Comparison of ENCODE assay signal across 1 cellular context in genomic region chr5:128083811-128084227, GRCh38.
TF ChIP-seq lines count a peak whose summit lies in the region.

No MANE protein-coding gene starts in this region.

TF ChIP-seq in K562, 482 proteins besides CTCF, POLR2A, EP300 and RAD21 (continued from another document and continues in another):
- TF ChIP-seq, protein P1, sequence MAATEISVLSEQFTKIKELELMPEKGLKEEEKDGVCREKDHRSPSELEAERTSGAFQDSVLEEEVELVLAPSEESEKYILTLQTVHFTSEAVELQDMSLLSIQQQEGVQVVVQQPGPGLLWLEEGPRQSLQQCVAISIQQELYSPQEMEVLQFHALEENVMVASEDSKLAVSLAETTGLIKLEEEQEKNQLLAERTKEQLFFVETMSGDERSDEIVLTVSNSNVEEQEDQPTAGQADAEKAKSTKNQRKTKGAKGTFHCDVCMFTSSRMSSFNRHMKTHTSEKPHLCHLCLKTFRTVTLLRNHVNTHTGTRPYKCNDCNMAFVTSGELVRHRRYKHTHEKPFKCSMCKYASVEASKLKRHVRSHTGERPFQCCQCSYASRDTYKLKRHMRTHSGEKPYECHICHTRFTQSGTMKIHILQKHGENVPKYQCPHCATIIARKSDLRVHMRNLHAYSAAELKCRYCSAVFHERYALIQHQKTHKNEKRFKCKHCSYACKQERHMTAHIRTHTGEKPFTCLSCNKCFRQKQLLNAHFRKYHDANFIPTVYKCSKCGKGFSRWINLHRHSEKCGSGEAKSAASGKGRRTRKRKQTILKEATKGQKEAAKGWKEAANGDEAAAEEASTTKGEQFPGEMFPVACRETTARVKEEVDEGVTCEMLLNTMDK (IDR thresholded peaks at IDR 0.05; ENCODE audit: borderline replicate concordance, insufficient read depth, low read depth, low read length, poor library complexity, severe bottlenecking), result peak; percentile 19
- TF ChIP-seq ZBTB9 (CRISPR knock-in tag; IDR thresholded peaks at IDR 0.05) (no peak), MEIS2 (IDR thresholded peaks at IDR 0.05; ENCODE audit: partially characterized antibody) (no peak), KDM5B (IDR thresholded peaks at IDR 0.05; ENCODE audit: insufficient replicate concordance, low read depth, low read length) (peak; percentile 89), RAD51 (IDR thresholded peaks at IDR 0.05; ENCODE audit: borderline replicate concordance, low read depth) (no peak), NCOR1 (IDR thresholded peaks at IDR 0.05) (no peak), FIP1L1 (IDR thresholded peaks at IDR 0.05; ENCODE audit: low read depth, low read length, poor library complexity, severe bottlenecking) (peak; percentile 23), ZNF239 (CRISPR knock-in tag; IDR thresholded peaks at IDR 0.05) (no peak), FUS (optimal IDR thresholded peaks at IDR 0.05; ENCODE audit: low read depth, low read length) (no peak), MBD2 (IDR thresholded peaks at IDR 0.05; ENCODE audit: borderline replicate concordance, low read depth) (no peak), RBM25 (IDR thresholded peaks at IDR 0.05; ENCODE audit: low read depth, low read length, severe bottlenecking) (no peak), CCNT2 (IDR thresholded peaks at IDR 0.05; ENCODE audit: borderline replicate concordance, extremely low read depth, insufficient read length, low read depth, low read length) (peak; percentile 77), MEF2D (tag; conservative IDR thresholded peaks at IDR 0.05; ENCODE audit: low read depth) (no peak), SAP30 (IDR thresholded peaks at IDR 0.05; ENCODE audit: borderline replicate concordance, insufficient read depth, low read depth, low read length, poor library complexity, severe bottlenecking) (peak; percentile 57), ILF3 (IDR thresholded peaks at IDR 0.05; ENCODE audit: borderline replicate concordance) (peak; percentile 71; the same call in 1 of the 2 replicates), NFIC (IDR thresholded peaks at IDR 0.05) (peak; percentile 26; the same call in 1 of the 2 replicates), SMAD4 (CRISPR knock-in tag; conservative IDR thresholded peaks at IDR 0.05) (peak; percentile 26), NCOA6 (IDR thresholded peaks at IDR 0.05) (peak; percentile 72), SIN3B (IDR thresholded peaks at IDR 0.05; ENCODE audit: low read depth) (peak; percentile 13; the same call in 1 of the 2 replicates), UBTF (IDR thresholded peaks at IDR 0.05; ENCODE audit: borderline replicate concordance in 1 of 2, low read depth in 2 of 2, low read length in 2 of 2) (peak; percentile 49 to 75; a peak in 2 of 4 replicates), ZNF280B (CRISPR knock-in tag; IDR thresholded peaks at IDR 0.05) (no peak), SREBF1 (IDR thresholded peaks at IDR 0.05; ENCODE audit: borderline replicate concordance, low read depth, low read length) (no peak), CHD1 (IDR thresholded peaks at IDR 0.05; ENCODE audit: low read length) (no peak), ZNF134 (CRISPR knock-in tag; conservative IDR thresholded peaks at IDR 0.05) (no peak), NRF1 (conservative IDR thresholded peaks at IDR 0.05 in 1 of 2, IDR thresholded peaks at IDR 0.05 in 1 of 2) (no peak)
- TF ChIP-seq, protein P2, sequence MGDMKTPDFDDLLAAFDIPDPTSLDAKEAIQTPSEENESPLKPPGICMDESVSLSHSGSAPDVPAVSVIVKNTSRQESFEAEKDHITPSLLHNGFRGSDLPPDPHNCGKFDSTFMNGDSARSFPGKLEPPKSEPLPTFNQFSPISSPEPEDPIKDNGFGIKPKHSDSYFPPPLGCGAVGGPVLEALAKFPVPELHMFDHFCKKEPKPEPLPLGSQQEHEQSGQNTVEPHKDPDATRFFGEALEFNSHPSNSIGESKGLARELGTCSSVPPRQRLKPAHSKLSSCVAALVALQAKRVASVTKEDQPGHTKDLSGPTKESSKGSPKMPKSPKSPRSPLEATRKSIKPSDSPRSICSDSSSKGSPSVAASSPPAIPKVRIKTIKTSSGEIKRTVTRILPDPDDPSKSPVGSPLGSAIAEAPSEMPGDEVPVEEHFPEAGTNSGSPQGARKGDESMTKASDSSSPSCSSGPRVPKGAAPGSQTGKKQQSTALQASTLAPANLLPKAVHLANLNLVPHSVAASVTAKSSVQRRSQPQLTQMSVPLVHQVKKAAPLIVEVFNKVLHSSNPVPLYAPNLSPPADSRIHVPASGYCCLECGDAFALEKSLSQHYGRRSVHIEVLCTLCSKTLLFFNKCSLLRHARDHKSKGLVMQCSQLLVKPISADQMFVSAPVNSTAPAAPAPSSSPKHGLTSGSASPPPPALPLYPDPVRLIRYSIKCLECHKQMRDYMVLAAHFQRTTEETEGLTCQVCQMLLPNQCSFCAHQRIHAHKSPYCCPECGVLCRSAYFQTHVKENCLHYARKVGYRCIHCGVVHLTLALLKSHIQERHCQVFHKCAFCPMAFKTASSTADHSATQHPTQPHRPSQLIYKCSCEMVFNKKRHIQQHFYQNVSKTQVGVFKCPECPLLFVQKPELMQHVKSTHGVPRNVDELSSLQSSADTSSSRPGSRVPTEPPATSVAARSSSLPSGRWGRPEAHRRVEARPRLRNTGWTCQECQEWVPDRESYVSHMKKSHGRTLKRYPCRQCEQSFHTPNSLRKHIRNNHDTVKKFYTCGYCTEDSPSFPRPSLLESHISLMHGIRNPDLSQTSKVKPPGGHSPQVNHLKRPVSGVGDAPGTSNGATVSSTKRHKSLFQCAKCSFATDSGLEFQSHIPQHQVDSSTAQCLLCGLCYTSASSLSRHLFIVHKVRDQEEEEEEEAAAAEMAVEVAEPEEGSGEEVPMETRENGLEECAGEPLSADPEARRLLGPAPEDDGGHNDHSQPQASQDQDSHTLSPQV (IDR thresholded peaks at IDR 0.05), result 0 out of 2 replicates have a peak, but pooled peaks have one; percentile 16
- TF ChIP-seq, protein P3, sequence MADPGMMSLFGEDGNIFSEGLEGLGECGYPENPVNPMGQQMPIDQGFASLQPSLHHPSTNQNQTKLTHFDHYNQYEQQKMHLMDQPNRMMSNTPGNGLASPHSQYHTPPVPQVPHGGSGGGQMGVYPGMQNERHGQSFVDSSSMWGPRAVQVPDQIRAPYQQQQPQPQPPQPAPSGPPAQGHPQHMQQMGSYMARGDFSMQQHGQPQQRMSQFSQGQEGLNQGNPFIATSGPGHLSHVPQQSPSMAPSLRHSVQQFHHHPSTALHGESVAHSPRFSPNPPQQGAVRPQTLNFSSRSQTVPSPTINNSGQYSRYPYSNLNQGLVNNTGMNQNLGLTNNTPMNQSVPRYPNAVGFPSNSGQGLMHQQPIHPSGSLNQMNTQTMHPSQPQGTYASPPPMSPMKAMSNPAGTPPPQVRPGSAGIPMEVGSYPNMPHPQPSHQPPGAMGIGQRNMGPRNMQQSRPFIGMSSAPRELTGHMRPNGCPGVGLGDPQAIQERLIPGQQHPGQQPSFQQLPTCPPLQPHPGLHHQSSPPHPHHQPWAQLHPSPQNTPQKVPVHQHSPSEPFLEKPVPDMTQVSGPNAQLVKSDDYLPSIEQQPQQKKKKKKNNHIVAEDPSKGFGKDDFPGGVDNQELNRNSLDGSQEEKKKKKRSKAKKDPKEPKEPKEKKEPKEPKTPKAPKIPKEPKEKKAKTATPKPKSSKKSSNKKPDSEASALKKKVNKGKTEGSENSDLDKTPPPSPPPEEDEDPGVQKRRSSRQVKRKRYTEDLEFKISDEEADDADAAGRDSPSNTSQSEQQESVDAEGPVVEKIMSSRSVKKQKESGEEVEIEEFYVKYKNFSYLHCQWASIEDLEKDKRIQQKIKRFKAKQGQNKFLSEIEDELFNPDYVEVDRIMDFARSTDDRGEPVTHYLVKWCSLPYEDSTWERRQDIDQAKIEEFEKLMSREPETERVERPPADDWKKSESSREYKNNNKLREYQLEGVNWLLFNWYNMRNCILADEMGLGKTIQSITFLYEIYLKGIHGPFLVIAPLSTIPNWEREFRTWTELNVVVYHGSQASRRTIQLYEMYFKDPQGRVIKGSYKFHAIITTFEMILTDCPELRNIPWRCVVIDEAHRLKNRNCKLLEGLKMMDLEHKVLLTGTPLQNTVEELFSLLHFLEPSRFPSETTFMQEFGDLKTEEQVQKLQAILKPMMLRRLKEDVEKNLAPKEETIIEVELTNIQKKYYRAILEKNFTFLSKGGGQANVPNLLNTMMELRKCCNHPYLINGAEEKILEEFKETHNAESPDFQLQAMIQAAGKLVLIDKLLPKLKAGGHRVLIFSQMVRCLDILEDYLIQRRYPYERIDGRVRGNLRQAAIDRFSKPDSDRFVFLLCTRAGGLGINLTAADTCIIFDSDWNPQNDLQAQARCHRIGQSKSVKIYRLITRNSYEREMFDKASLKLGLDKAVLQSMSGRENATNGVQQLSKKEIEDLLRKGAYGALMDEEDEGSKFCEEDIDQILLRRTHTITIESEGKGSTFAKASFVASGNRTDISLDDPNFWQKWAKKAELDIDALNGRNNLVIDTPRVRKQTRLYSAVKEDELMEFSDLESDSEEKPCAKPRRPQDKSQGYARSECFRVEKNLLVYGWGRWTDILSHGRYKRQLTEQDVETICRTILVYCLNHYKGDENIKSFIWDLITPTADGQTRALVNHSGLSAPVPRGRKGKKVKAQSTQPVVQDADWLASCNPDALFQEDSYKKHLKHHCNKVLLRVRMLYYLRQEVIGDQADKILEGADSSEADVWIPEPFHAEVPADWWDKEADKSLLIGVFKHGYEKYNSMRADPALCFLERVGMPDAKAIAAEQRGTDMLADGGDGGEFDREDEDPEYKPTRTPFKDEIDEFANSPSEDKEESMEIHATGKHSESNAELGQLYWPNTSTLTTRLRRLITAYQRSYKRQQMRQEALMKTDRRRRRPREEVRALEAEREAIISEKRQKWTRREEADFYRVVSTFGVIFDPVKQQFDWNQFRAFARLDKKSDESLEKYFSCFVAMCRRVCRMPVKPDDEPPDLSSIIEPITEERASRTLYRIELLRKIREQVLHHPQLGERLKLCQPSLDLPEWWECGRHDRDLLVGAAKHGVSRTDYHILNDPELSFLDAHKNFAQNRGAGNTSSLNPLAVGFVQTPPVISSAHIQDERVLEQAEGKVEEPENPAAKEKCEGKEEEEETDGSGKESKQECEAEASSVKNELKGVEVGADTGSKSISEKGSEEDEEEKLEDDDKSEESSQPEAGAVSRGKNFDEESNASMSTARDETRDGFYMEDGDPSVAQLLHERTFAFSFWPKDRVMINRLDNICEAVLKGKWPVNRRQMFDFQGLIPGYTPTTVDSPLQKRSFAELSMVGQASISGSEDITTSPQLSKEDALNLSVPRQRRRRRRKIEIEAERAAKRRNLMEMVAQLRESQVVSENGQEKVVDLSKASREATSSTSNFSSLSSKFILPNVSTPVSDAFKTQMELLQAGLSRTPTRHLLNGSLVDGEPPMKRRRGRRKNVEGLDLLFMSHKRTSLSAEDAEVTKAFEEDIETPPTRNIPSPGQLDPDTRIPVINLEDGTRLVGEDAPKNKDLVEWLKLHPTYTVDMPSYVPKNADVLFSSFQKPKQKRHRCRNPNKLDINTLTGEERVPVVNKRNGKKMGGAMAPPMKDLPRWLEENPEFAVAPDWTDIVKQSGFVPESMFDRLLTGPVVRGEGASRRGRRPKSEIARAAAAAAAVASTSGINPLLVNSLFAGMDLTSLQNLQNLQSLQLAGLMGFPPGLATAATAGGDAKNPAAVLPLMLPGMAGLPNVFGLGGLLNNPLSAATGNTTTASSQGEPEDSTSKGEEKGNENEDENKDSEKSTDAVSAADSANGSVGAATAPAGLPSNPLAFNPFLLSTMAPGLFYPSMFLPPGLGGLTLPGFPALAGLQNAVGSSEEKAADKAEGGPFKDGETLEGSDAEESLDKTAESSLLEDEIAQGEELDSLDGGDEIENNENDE (IDR thresholded peaks at IDR 0.05; ENCODE audit: low read depth, low read length), result no peak
